In the genomic region with DNA sequence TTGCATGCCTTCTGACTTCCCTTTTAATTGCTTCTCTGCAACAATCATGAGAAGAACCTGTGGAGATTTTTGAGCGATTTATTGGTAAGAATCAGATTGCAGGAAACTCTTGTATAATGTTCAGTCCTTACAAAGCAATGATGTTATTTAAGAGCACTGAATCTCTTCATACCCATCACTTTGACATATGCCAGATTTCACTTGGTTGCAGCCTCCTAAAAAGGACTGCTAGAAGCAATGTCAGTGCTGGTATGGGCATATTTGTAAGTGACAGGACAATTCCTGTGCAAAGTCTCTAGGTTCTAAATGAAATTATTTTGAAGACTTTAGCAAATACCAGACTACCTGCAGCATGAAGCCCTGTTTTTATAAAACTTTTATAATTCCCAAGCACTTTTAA, we compare ENCODE assay signal across 34 cellular contexts.
"Had no signal": no experiment of that assay in that cellular context is flagged by ENCODE, and none has a peak within 500 bp of the region (broad histone marks: within the 10 kb centered on the region; RNA-seq: fewer than 3 reads in every experiment).

No MANE protein-coding gene starts in this region.

- H3K9me3 ChIP-seq: MG63 had no signal

- H3K36me3 ChIP-seq: MG63 had no signal

- H3K4me2 ChIP-seq: KMS-11 had no signal

- H3K9ac ChIP-seq: KMS-11 had no signal

- H3K27ac ChIP-seq: KMS-11 had no signal

- H3K4me3 ChIP-seq: MG63 had no signal

- H3K27me3 ChIP-seq: MG63 had no signal

- DNase-seq: Karpas-422, Kasumi-1, KG1, MG63, MM.1S, MV-4-11, NCI-H1048, NCI-H1092, NCI-H1092 treated with DMSO at 0.1 percent for 48 hours, NCI-H1105, NCI-H1105 treated with DMSO at 0.1 percent for 48 hours, NCI-H1417, NCI-H1417 treated with DMSO at 0.1 percent for 48 hours, NCI-H1436, NCI-H1436 treated with DMSO at 0.1 percent for 48 hours, NCI-H146, NCI-H1694, NCI-H1694 treated with DMSO at 0.1 percent for 48 hours, NCI-H187, NCI-H187 treated with DMSO at 0.1 percent for 48 hours, NCI-H1930, NCI-H2029, NCI-H2029 treated with DMSO at 0.1 percent for 48 hours, NCI-H2081, NCI-H2081 treated with DMSO at 0.1 percent for 48 hours, NCI-H2107, NCI-H2171, NCI-H2171 treated with DMSO at 0.1 percent for 48 hours, NCI-H2227 treated with DMSO at 0.1 percent for 48 hours, NCI-H226, NCI-H345, NCI-H446, NCI-H446 treated with DMSO at 0.1 percent for 48 hours had no signal
